ENCODE assay signal across 1 cellular context in genomic region chr1:31422505-31423319, GRCh38.
TF ChIP-seq lines count a peak whose summit lies in the region.

No MANE protein-coding gene starts in this region.

TF ChIP-seq in HepG2, 621 proteins besides CTCF, POLR2A, EP300 and RAD21 (continued from another document and continues in another):
- TF ChIP-seq ZNF280D (CRISPR knock-in tag; IDR thresholded peaks at IDR 0.05) (no peak), ZNF407 (CRISPR knock-in tag; IDR thresholded peaks at IDR 0.05; ENCODE audit: not compliant biosample characterization) (no peak), ZBTB49 (CRISPR knock-in tag; IDR thresholded peaks at IDR 0.05; ENCODE audit: borderline replicate concordance) (no peak), HNRNPLL (IDR thresholded peaks at IDR 0.05; ENCODE audit: low read depth, low read length, poor library complexity, severe bottlenecking) (no peak), ZNF414 (CRISPR knock-in tag; IDR thresholded peaks at IDR 0.05) (no peak), ELF3 (CRISPR knock-in tag; IDR thresholded peaks at IDR 0.05) (peak; percentile 46; the same call in 1 of the 2 replicates), ATF2 (CRISPR knock-in tag; IDR thresholded peaks at IDR 0.05) (no peak), PBX3 (CRISPR knock-in tag; IDR thresholded peaks at IDR 0.05; ENCODE audit: borderline replicate concordance) (no peak), ZNF746 (CRISPR knock-in tag; IDR thresholded peaks at IDR 0.05) (no peak), CSRNP2 (CRISPR knock-in tag; conservative IDR thresholded peaks at IDR 0.05; ENCODE audit: low read depth) (no peak), THAP9 (CRISPR knock-in tag; IDR thresholded peaks at IDR 0.05; ENCODE audit: borderline replicate concordance) (no peak; the same call in 1 of the 2 replicates), RFX5 (IDR thresholded peaks at IDR 0.05; ENCODE audit: low read depth, low read length) (no peak), SKIL (CRISPR knock-in tag; IDR thresholded peaks at IDR 0.05; ENCODE audit: borderline replicate concordance) (no peak), MAFF (IDR thresholded peaks at IDR 0.05; ENCODE audit: low read depth, low read length) (no peak), ZBTB42 (CRISPR knock-in tag; IDR thresholded peaks at IDR 0.05) (no peak), EZH2 (conservative IDR thresholded peaks at IDR 0.05; ENCODE audit: low read depth, low read length) (no peak), KLF11 (CRISPR knock-in tag; IDR thresholded peaks at IDR 0.05) (no peak), ZBTB10 (CRISPR knock-in tag; IDR thresholded peaks at IDR 0.05; ENCODE audit: borderline replicate concordance) (no peak), MYNN (CRISPR knock-in tag; IDR thresholded peaks at IDR 0.05; ENCODE audit: low read depth) (no peak), ZNF225 (CRISPR knock-in tag; IDR thresholded peaks at IDR 0.05) (no peak), ZNF883 (CRISPR knock-in tag; IDR thresholded peaks at IDR 0.05; ENCODE audit: not compliant biosample characterization) (no peak), SRSF1 (optimal IDR thresholded peaks at IDR 0.05; ENCODE audit: low read depth, low read length) (no peak)
